ENCODE assay signal across 11 cellular contexts in the genomic region with DNA sequence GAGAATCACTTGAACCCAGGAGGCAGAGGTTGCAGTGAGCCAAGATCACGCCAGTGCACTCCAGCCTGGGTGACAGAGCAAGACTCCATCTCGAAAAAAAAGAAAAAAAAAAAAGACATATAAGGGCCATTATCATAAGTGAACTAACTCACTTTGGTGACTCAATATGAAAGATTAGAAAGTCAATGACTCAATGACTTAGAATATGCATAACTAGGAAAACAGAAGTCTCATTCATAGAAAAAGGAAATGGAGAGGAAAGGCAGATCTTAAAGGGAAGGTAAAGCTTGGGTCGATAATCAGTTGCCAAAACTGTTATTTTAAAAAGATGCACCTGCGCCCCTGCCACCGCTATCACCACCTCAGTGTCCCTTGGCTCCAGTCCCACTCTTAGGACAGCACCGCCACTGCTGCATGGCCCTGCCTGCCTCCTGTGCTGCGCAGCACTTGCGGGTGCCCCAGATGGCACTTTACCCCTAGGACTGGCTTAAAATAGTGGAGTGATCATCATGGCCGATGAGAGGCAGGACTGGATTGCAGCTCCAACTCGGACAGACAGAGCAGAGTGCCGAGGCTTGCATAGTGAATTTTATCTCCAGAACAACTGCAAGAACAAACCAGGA. TPM values are rescaled to one million over a fixed set of nuclear protein-coding genes. Genes with fewer than 3 reads are reported as not detected.
DNase-seq lines count a peak whose midpoint lies in the region; ATAC-seq and TF ChIP-seq lines count a peak whose summit lies in the region.
"Had no signal": no experiment of that assay in that cellular context is flagged by ENCODE, and none has a peak within 500 bp of the region (broad histone marks: within the 10 kb centered on the region; RNA-seq: fewer than 3 reads in every experiment).

No MANE protein-coding gene starts in this region.

- in situ Hi-C loops in astrocyte of the spinal cord (cut with HindIII; ENCODE audit: low sequenced_read_pairs): no loop called here

- DNase-seq in EH (ENCODE audit: low read depth): peak; percentile 35
- peak; percentile 23 for DNase-seq in astrocyte of the spinal cord (ENCODE audit: low read depth, low spot score)
- DNase-seq in activated effector memory CD4-positive, alpha-beta T cell treated with Interleukin-2 at 50 U/mL for 16 hours: no peak
- DNase-seq in chondrocyte (ENCODE audit: low spot score): no peak
- no peak for DNase-seq in superior temporal gyrus (ENCODE audit: extremely low spot score)
- DNase-seq: islet precursor cell had no signal

- no peaks in the 10 kb centered on the region for H3K27me3 Mint-ChIP-seq in chondrocyte (ENCODE audit: low read depth)

- peaks cover 22% of the 10 kb centered on the region for H3K9me3 Mint-ChIP-seq in chondrocyte (ENCODE audit: low read depth)

- H3K4me1 Mint-ChIP-seq in chondrocyte (ENCODE audit: low read depth): no peaks in the 10 kb centered on the region

- no peak overlapping the region for H3K4me3 ChIP-seq in astrocyte of the spinal cord (ENCODE audit: low read depth, low read length)
- H3K4me3 ChIP-seq: HAP-1, right lobe of liver had no signal

- H3K4me3 Mint-ChIP-seq in chondrocyte (ENCODE audit: unreplicated experiment): no peak overlapping the region

- H3K36me3 Mint-ChIP-seq in chondrocyte (ENCODE audit: low read depth): peaks cover 14% of the 10 kb centered on the region

- no peak overlapping the region for H3K27ac Mint-ChIP-seq in chondrocyte (ENCODE audit: unreplicated experiment)

- TF ChIP-seq CTCF in astrocyte of the spinal cord (IDR thresholded peaks at IDR 0.05; ENCODE audit: low read depth, low read length): no peak
- TF ChIP-seq CTCF in chondrocyte (IDR thresholded peaks at IDR 0.05): no peak

- ATAC-seq in GM19351 (IDR thresholded peaks at IDR 0.05; ENCODE audit: unreplicated experiment) (peak; percentile 74), HG03432 (IDR thresholded peaks at IDR 0.05; ENCODE audit: unreplicated experiment) (peak; percentile 95), GM21381 (IDR thresholded peaks at IDR 0.05; ENCODE audit: unreplicated experiment) (no peak)

RNA-seq across cellular contexts. Expression of gene INO80D, which starts 54.7 kb away (rescaled TPM):
- total RNA-seq in chondrocyte: 14.5 to 18.5 TPM (median 15.6 TPM) in 3 replicates

Comparison
In these comparisons a context has a peak if more than half of its experiments do, and no peak if none do; other contexts are left out.
1. DNase-seq: peak in EH (single experiment) and astrocyte of the spinal cord (single experiment); none in activated effector memory CD4-positive, alpha-beta T cell treated with Interleukin-2 at 50 U/mL for 16 hours (single experiment), chondrocyte (single experiment) and superior temporal gyrus (single experiment).